In the genomic region with DNA sequence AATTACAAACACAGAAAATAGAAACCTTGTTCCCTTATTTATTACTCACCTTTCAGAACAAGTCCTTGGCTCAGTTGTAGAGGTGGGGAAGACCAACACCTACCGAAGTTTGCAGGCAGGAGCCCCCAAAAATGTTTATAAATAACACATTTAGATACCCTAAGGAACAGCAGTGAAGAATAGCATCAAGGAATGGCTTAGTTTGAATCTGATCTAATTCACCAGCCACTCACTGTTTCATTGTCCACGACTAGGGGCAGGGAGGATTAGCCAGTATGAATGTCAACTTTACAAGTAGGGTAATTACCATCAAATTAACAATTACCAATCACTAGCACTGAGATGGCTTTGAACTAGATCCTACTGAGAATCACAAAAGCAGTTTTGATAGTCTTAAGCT, we compare ENCODE assay signal across 23 cellular contexts.
"Had no signal": no experiment of that assay in that cellular context is flagged by ENCODE, and none has a peak within 500 bp of the region (broad histone marks: within the 10 kb centered on the region; RNA-seq: fewer than 3 reads in every experiment).

No MANE protein-coding gene starts in this region.

- DNase-seq: colonic mucosa; effector CD8-positive, alpha-beta T cell; endodermal cell; foreskin keratinocyte; heart left ventricle; kidney; mucosa of descending colon; naive B cell; pancreas; sigmoid colon; stimulated activated CD4-positive, alpha-beta T cell treated with anti-CD3 and anti-CD28 coated beads, Interleukin-4, amount 100 ng/mL, for 4 hours; stimulated activated naive CD8-positive, alpha-beta T cell treated with anti-CD3 and anti-CD28 coated beads, Interleukin-15, Interleukin-2, amounts not matched to agents 100 U/mL and 50 U/mL, for 24 hours; substantia nigra; testis; tibial artery had no signal

- H3K27ac Mint-ChIP-seq: dendritic cell treated with granulocyte-macrophage colony-stimulating factor and Interleukin-4, amounts not matched to agents 40 ng/mL and 50 ng/mL, for 4 days; endodermal cell; natural killer cell treated with Interleukin-12 subunit alpha and Interleukin-12 subunit beta and Interleukin-15 and Interleukin-18, amount 100 ng/mL, for 72 hours; stimulated activated memory B cell treated with anti-CD40 and anti-IgM and Interleukin-4, amounts not matched to agents 10 μg/mL and 1 μg/mL and 100 μg/mL, for 72 hours; type B pancreatic cell had no signal

- H3K4me1 Mint-ChIP-seq: endodermal cell; memory B cell; naive B cell; stimulated activated memory B cell treated with anti-CD40 and anti-IgM and Interleukin-4, amounts not matched to agents 10 μg/mL and 1 μg/mL and 100 μg/mL, for 72 hours had no signal

- H3K4me3 Mint-ChIP-seq: dendritic cell treated with granulocyte-macrophage colony-stimulating factor and Interleukin-4, amounts not matched to agents 40 ng/mL and 50 ng/mL, for 4 days; endodermal cell; memory B cell; naive B cell; natural killer cell treated with Interleukin-12 subunit alpha and Interleukin-12 subunit beta and Interleukin-15 and Interleukin-18, amount 100 ng/mL, for 72 hours; neural crest cell; stimulated activated memory B cell treated with anti-CD40 and anti-IgM and Interleukin-4, amounts not matched to agents 10 μg/mL and 1 μg/mL and 100 μg/mL, for 72 hours; type B pancreatic cell had no signal

- ATAC-seq: foreskin keratinocyte; gastroesophageal sphincter; heart left ventricle; left lobe of liver; mucosa of descending colon; natural killer cell treated with Interleukin-12 subunit alpha and Interleukin-12 subunit beta and Interleukin-15 and Interleukin-18, amount 100 ng/mL, for 72 hours; pancreas; stimulated activated memory B cell treated with anti-CD40 and anti-IgM and Interleukin-4, amounts not matched to agents 10 μg/mL and 1 μg/mL and 100 μg/mL, for 72 hours; stimulated activated naive CD8-positive, alpha-beta T cell treated with anti-CD3 and anti-CD28 coated beads, Interleukin-15, Interleukin-2, amounts not matched to agents 100 U/mL and 50 U/mL, for 24 hours had no signal

- H3K9me3 Mint-ChIP-seq: dendritic cell treated with granulocyte-macrophage colony-stimulating factor and Interleukin-4, amounts not matched to agents 40 ng/mL and 50 ng/mL, for 4 days; endodermal cell; memory B cell; naive B cell; natural killer cell treated with Interleukin-12 subunit alpha and Interleukin-12 subunit beta and Interleukin-15 and Interleukin-18, amount 100 ng/mL, for 72 hours; neural crest cell; stimulated activated memory B cell treated with anti-CD40 and anti-IgM and Interleukin-4, amounts not matched to agents 10 μg/mL and 1 μg/mL and 100 μg/mL, for 72 hours; type B pancreatic cell had no signal

- FAIRE-seq: kidney, pancreas had no signal

- H3K27me3 Mint-ChIP-seq: dendritic cell treated with granulocyte-macrophage colony-stimulating factor and Interleukin-4, amounts not matched to agents 40 ng/mL and 50 ng/mL, for 4 days; memory B cell; naive B cell; natural killer cell treated with Interleukin-12 subunit alpha and Interleukin-12 subunit beta and Interleukin-15 and Interleukin-18, amount 100 ng/mL, for 72 hours; stimulated activated memory B cell treated with anti-CD40 and anti-IgM and Interleukin-4, amounts not matched to agents 10 μg/mL and 1 μg/mL and 100 μg/mL, for 72 hours; type B pancreatic cell had no signal
